11 cellular contexts compared by ENCODE assay signal in the genomic region with DNA sequence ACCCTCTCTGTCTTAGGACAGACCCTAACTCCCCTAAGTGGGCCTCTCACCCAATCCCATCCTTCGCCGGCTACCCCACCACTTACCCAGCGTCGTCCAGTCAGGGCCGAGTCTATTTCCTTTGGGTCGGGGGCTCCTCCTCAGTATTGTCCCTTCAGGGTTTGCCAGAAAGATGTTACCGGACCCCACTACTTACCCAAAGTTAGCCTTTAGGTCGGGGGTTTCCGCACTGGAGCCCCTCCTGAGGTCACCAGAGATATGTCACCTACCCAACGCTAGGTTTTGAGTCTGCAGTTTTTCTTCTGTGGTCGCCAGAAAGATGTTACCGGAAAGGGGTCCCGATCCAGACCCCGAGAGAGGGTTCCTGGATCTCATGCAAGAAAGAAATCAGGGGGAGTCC. TPM values are rescaled to one million over a fixed set of nuclear protein-coding genes. Genes with fewer than 3 reads are reported as not detected.
A peak's percentile ranks its signal among the peaks of the same experiment; 100 is the strongest.
DNase-seq lines count a peak whose midpoint lies in the region; ATAC-seq and TF ChIP-seq lines count a peak whose summit lies in the region.
"Had no signal": no experiment of that assay in that cellular context is flagged by ENCODE, and none has a peak within 500 bp of the region (broad histone marks: within the 10 kb centered on the region; RNA-seq: fewer than 3 reads in every experiment).

No MANE protein-coding gene starts in this region.

- intact Hi-C loops in CD8-positive, alpha-beta T cell (cut with DNase I, micrococcal nuclease), result no loop called here
- intact Hi-C loops in gastrocnemius medialis (cut with DNase I; ENCODE audit: low total_unique reads), result loop anchor here (5.0 to 10.0 kb wide), 2 partner anchors 97 to 144 kb away; a partner anchor contains a TSS

- H2AFZ ChIP-seq in MM.1S (ENCODE audit: low read length), result no peak overlapping the region

- no peak for ATAC-seq in CD8-positive, alpha-beta T cell
- ATAC-seq in gastrocnemius medialis, result no peak
- ATAC-seq in HG03280 (IDR thresholded peaks at IDR 0.05; ENCODE audit: unreplicated experiment), result no peak
- ATAC-seq in GM18868 (IDR thresholded peaks at IDR 0.05; ENCODE audit: unreplicated experiment), result no peak

- POLR2A ChIA-PET in CD8-positive, alpha-beta T cell (lab: Charles Lee), result interaction anchor here (4.8 kb wide), 1 partner anchor 34 kb away, joined by 22 read pairs; no protein-coding TSS in a partner anchor

- H3K4me1 Mint-ChIP-seq in CD8-positive, alpha-beta T cell (ENCODE audit: low read depth), result peaks cover 48% of the 10 kb centered on the region

- H4K20me1 ChIP-seq in MM.1S (ENCODE audit: insufficient read depth, low read length), result no peaks in the 10 kb centered on the region

- no peaks in the 10 kb centered on the region for H3K27me3 Mint-ChIP-seq in CD8-positive, alpha-beta T cell (ENCODE audit: low read depth)

- TF ChIP-seq POLR2A in gastrocnemius medialis (IDR thresholded peaks at IDR 0.05), result no peak

- peak overlapping the region; percentile 67; the same call in 1 of the 2 replicates for H3K4me2 ChIP-seq in MM.1S (ENCODE audit: low read depth, low read length)

- H3K4me1 ChIP-seq in CD8-positive, alpha-beta T cell (ENCODE audit: insufficient read depth, low read length), result peaks cover 45% of the 10 kb centered on the region
- H3K4me1 ChIP-seq in MM.1S (ENCODE audit: low read length) (peaks cover 17% of the 10 kb centered on the region), esophagus (ENCODE audit: control insufficient read depth in 2 of 2, insufficient read depth in 2 of 2, low read length in 1 of 2) (peaks cover 0 to 11% of the 10 kb centered on the region in 2 donors), gastrocnemius medialis (peaks cover 24 to 29% of the 10 kb centered on the region in 2 donors)

- no peak for TF ChIP-seq CTCF in CD8-positive, alpha-beta T cell (IDR thresholded peaks at IDR 0.05)
- TF ChIP-seq CTCF in MM.1S (IDR thresholded peaks at IDR 0.05; ENCODE audit: low read length), result no peak
- TF ChIP-seq CTCF in gastrocnemius medialis (IDR thresholded peaks at IDR 0.05 in 4 of 5, conservative IDR thresholded peaks at IDR 0.05 in 1 of 5), result no peak

- peak overlapping the region; percentile 32 for H3K27ac Mint-ChIP-seq in CD8-positive, alpha-beta T cell

- no peaks in the 10 kb centered on the region for H3K79me2 ChIP-seq in MM.1S (ENCODE audit: low read length)

- in situ Hi-C loops in gastrocnemius medialis (cut with MboI; ENCODE audit: low sequenced_read_pairs in 4 of 4), result loop anchor here in 2 of 4 donors (5.0 to 10.0 kb wide), 2 partner anchors 39 to 47 kb away; a partner anchor contains a TSS

- no peak overlapping the region for H3K27ac ChIP-seq in CD8-positive, alpha-beta T cell (ENCODE audit: low read depth, low read length)
- no peak overlapping the region for H3K27ac ChIP-seq in MM.1S (ENCODE audit: low read length)
- peak overlapping the region; percentile 23 to 51 for H3K27ac ChIP-seq in esophagus (ENCODE audit: low read depth in 2 of 2, low read length in 1 of 2)
- H3K27ac ChIP-seq in gastrocnemius medialis, result peak overlapping the region in 3 of 4 donors; percentile 5 to 38 (median 26)

- H3K9me3 Mint-ChIP-seq in CD8-positive, alpha-beta T cell, result no peaks in the 10 kb centered on the region

- no peaks in the 10 kb centered on the region for H3K27me3 ChIP-seq in CD8-positive, alpha-beta T cell (ENCODE audit: insufficient read depth, low read length)
- H3K27me3 ChIP-seq in MM.1S (replicated peaks; ENCODE audit: insufficient read depth, low read length) (peaks cover 72% of the 10 kb centered on the region), esophagus (ENCODE audit: control insufficient read depth in 1 of 2, insufficient read depth in 2 of 2, low read length in 2 of 2) (no peaks in the 10 kb centered on the region), gastrocnemius medialis (no peaks in the 10 kb centered on the region)

- no peak overlapping the region for H3K4me3 ChIP-seq in CD8-positive, alpha-beta T cell (ENCODE audit: low read depth, low read length)
- H3K4me3 ChIP-seq in MM.1S (ENCODE audit: low read length) (peak overlapping the region; percentile 16; the same call in 1 of the 2 replicates), esophagus (ENCODE audit: low read depth in 1 of 2, low read length in 2 of 2) (no peak overlapping the region), gastrocnemius medialis (no peak overlapping the region)

- no peaks in the 10 kb centered on the region for H3K9me3 ChIP-seq in CD8-positive, alpha-beta T cell (ENCODE audit: low read length)
- no peaks in the 10 kb centered on the region for H3K9me3 ChIP-seq in MM.1S (replicated peaks; ENCODE audit: insufficient read depth, low read length)
- H3K9me3 ChIP-seq in esophagus (ENCODE audit: control insufficient read depth in 2 of 2, insufficient read depth in 1 of 2, low read depth in 1 of 2, low read length in 1 of 2), result no peaks in the 10 kb centered on the region
- no peaks in the 10 kb centered on the region for H3K9me3 ChIP-seq in gastrocnemius medialis

- CTCF ChIA-PET in CD8-positive, alpha-beta T cell (lab: Charles Lee), result interaction anchor here (1.0 kb wide), 1 partner anchor 101 kb away, joined by 5 read pairs; no protein-coding TSS in a partner anchor

- no peaks in the 10 kb centered on the region for H3K36me3 ChIP-seq in CD8-positive, alpha-beta T cell (ENCODE audit: insufficient read depth, low read length)
- no peaks in the 10 kb centered on the region for H3K36me3 ChIP-seq in MM.1S (replicated peaks; ENCODE audit: insufficient read depth, low read length)
- no peaks in the 10 kb centered on the region for H3K36me3 ChIP-seq in esophagus (ENCODE audit: control insufficient read depth in 2 of 2, insufficient read depth in 2 of 2, low read length in 1 of 2)
- no peaks in the 10 kb centered on the region for H3K36me3 ChIP-seq in gastrocnemius medialis

- no peaks in the 10 kb centered on the region for H3K9me2 ChIP-seq in MM.1S (replicated peaks; ENCODE audit: insufficient read depth, low read length)

- peaks cover 12% of the 10 kb centered on the region for H3F3A ChIP-seq in MM.1S (ENCODE audit: insufficient read depth, low read length)

- DNase-seq in CD8-positive, alpha-beta T cell, result no peak
- DNase-seq in MM.1S, result no peak
- DNase-seq in gastrocnemius medialis, result no peak
- DNase-seq in stimulated activated naive CD4-positive, alpha-beta T cell treated with Interleukin-2 at 50 U/mL for 16 hours (lab: John Stamatoyannopoulos, UW), result no peak
- DNase-seq: activated CD4-positive, alpha-beta T cell treated with anti-CD3 and anti-CD28 coated beads for 48 hours; dermis blood vessel endothelial cell; stimulated activated CD4-positive, alpha-beta T cell treated with anti-CD3 and anti-CD28 coated beads, Interleukin-2, amount 100 ng/mL, for 24 hours had no signal

- H3K36me3 Mint-ChIP-seq in CD8-positive, alpha-beta T cell, result no peaks in the 10 kb centered on the region
- H3K36me3 Mint-ChIP-seq: type B pancreatic cell had no signal

- WGBS in esophagus, 2 donors, result 95 to 96% methylated on average over 14 of the region's 14 CpGs

- no peak overlapping the region for H3K4me3 Mint-ChIP-seq in CD8-positive, alpha-beta T cell

- H3K9ac ChIP-seq in MM.1S (ENCODE audit: low read length), result no peak overlapping the region

RNA-seq across cellular contexts. Expression of a gene that starts 17.9 kb away (rescaled TPM):
- total RNA-seq in CD8-positive, alpha-beta T cell, result under 1 TPM; 0.44 to 0.84 TPM
- polyA plus RNA-seq in esophagus, result 1 to 10 TPM; 5.0 to 5.2 TPM
- not detected for total RNA-seq in gastrocnemius medialis

RNA-seq across cellular contexts. Expression of a gene that starts 30.8 kb away (rescaled TPM):
- 1 to 10 TPM; 6.3 to 7.1 TPM for total RNA-seq in CD8-positive, alpha-beta T cell
- 100 to 1,000 TPM; 243 to 450 TPM for polyA plus RNA-seq in esophagus
- total RNA-seq in gastrocnemius medialis, result 10 to 100 TPM; 46.3 to 83.6 (median 63.2) TPM

RNA-seq across cellular contexts. Expression of a gene that starts 37.6 kb away (rescaled TPM):
- 100 to 1,000 TPM; 223 to 251 TPM for total RNA-seq in CD8-positive, alpha-beta T cell
- 100 to 1,000 TPM in 1 of 2 donors, 10 to 100 TPM in 1; 48.2 to 112 TPM for polyA plus RNA-seq in esophagus
- 100 to 1,000 TPM in 1 of 4 donors, 10 to 100 TPM in 3; 47.8 to 103 (median 80.5) TPM for total RNA-seq in gastrocnemius medialis

RNA-seq across cellular contexts. Expression of a gene that starts 42.6 kb away (rescaled TPM):
- total RNA-seq in CD8-positive, alpha-beta T cell, result under 1 TPM in 1 of 2 experiments, not detected in 1; 0.62 TPM
- 100 to 1,000 TPM; 332 to 353 TPM for polyA plus RNA-seq in esophagus
- total RNA-seq in gastrocnemius medialis, result 1 to 10 TPM in 1 of 4 donors, under 1 TPM in 1, not detected in 2; 0.55 to 1.3 TPM

RNA-seq across cellular contexts. Expression of a gene that starts 43.8 kb away (rescaled TPM):
- 100 to 1,000 TPM; 283 to 295 TPM for total RNA-seq in CD8-positive, alpha-beta T cell
- polyA plus RNA-seq in esophagus, result 100 to 1,000 TPM in 1 of 2 donors, 10 to 100 TPM in 1; 72.3 to 165 TPM
- 10 to 100 TPM; 37.8 to 80.9 (median 44.9) TPM for total RNA-seq in gastrocnemius medialis

Comparison
In these comparisons a context has a peak if more than half of its experiments do, and no peak if none do; other contexts are left out.
1. H3K27ac ChIP-seq: peak in esophagus (2 of 2) and gastrocnemius medialis (3 of 4); none in CD8-positive, alpha-beta T cell (single experiment) and MM.1S (single experiment).
2. RNA of a gene that starts 30.8 kb away (total RNA-seq): 46.3 to 83.6 TPM in gastrocnemius medialis; 6.3 to 7.1 TPM in CD8-positive, alpha-beta T cell; every median in the first group is over 4 times any median in the second.